17 cellular contexts compared by ENCODE assay signal in the genomic region with DNA sequence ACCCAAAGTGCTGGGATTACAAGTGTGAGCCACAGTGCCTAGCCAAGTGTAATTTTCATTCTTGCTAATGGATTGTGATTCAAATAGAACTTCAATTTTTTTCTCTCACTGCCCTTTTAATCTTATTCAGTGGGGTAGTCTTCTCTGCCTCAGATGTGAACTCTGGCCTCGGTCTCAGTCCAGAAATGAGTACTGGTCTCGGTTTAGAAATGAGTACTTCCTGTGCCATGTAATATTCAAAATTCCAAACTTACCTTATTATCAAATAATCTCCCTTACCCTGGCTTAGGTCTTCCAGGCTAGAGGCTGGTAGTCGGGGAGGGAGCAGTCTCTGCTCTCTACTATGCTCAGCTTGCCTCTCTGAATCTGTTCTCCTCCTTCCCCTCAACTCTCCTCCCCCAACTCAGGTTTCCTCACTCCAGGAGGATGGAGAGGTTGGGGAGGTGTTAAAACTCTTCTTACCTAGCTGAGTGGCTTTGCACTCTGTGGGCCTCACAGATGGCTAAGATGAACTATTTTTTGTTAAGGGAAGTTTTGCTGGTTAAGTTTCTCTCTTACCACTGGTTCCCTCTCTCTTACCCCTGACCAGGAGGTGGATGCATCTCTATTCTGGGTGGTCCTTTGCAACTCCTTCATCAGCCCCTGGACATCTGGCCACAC. TPM values are rescaled to one million over a fixed set of nuclear protein-coding genes. Genes with fewer than 3 reads are reported as not detected.
DNase-seq lines count a peak whose midpoint lies in the region; ATAC-seq, FAIRE-seq and TF ChIP-seq lines count a peak whose summit lies in the region.
"Had no signal": no experiment of that assay in that cellular context is flagged by ENCODE, and none has a peak within 500 bp of the region (broad histone marks: within the 10 kb centered on the region; RNA-seq: fewer than 3 reads in every experiment).

No MANE protein-coding gene starts in this region.

- H3K27me3 Mint-ChIP-seq in Calu3 (ENCODE audit: unreplicated experiment) (peaks cover 46% of the 10 kb centered on the region), WTC11 (ENCODE audit: low read depth) (peaks cover 4% of the 10 kb centered on the region)

- peaks cover 1% of the 10 kb centered on the region for H3K36me3 Mint-ChIP-seq in Calu3 (ENCODE audit: insufficient read depth, unreplicated experiment)
- H3K36me3 Mint-ChIP-seq in WTC11, result no peaks in the 10 kb centered on the region

- H3K9me3 ChIP-seq in testis, result no peaks in the 10 kb centered on the region
- H3K9me3 ChIP-seq: left lung had no signal

- BruUV-seq in Calu3 (replicated peaks; lab: Mats Ljungman, UMichigan), result no TSS peak

- CTCF ChIA-PET in Calu3 (lab: Charles Lee), result interaction anchor here (0.9 to 1.9 kb wide), 2 partner anchors 26 to 49 kb away, joined by 3 to 6 read pairs; no protein-coding TSS in a partner anchor
- CTCF ChIA-PET in WTC11 (lab: Charles Lee), result interaction anchor here (0.7 to 4.3 kb wide), 4 partner anchors 13 to 660 kb away, joined by 3 to 32 read pairs (median 4); partner anchors contain the start of gene IGSF9

- H3K27ac Mint-ChIP-seq in Calu3 (ENCODE audit: unreplicated experiment), result peak overlapping the region; percentile 19
- H3K27ac Mint-ChIP-seq in WTC11, result 0 out of 2 replicates have a peak overlapping the region, but pooled peaks have one; percentile 13
- H3K27ac Mint-ChIP-seq: nephron had no signal

- TF ChIP-seq CTCF in Calu3 (IDR thresholded peaks at IDR 0.05; ENCODE audit: unreplicated experiment) (no peak), WTC11 (IDR thresholded peaks at IDR 0.05) (no peak), testis (IDR thresholded peaks at IDR 0.05) (no peak)

- no peak for FAIRE-seq in RCC 7860 (lab: Jason Lieb, UNC)
- FAIRE-seq: TTC549 had no signal

- WGBS in testis, 2 donors, result 55 to 57% methylated on average over 3 of the region's 3 CpGs

- H3K4me1 Mint-ChIP-seq in Calu3 (ENCODE audit: low read depth, unreplicated experiment), result peaks cover 28% of the 10 kb centered on the region
- H3K4me1 Mint-ChIP-seq in WTC11, result no peaks in the 10 kb centered on the region; the same call in 1 of the 2 replicates

- H3K27me3 ChIP-seq in testis, result no peaks in the 10 kb centered on the region
- H3K27me3 ChIP-seq: left lung had no signal

- H3K9me3 Mint-ChIP-seq in Calu3 (ENCODE audit: low read depth, unreplicated experiment), result no peaks in the 10 kb centered on the region
- H3K9me3 Mint-ChIP-seq in WTC11, result no peaks in the 10 kb centered on the region
- H3K9me3 Mint-ChIP-seq: nephron had no signal

- no peak for DNase-seq in Calu3
- DNase-seq in WTC11 (ENCODE audit: low spot score), result no peak
- DNase-seq in testis, result no peak
- DNase-seq in inferior parietal cortex (ENCODE audit: extremely low spot score), result no peak
- DNase-seq in RCC 7860 (ENCODE audit: low spot score), result no peak
- DNase-seq: activated CD8-positive, alpha-beta memory T cell treated with anti-CD3 and anti-CD28 coated beads, Interleukin-2, amount 50 U/mL, for 4 hours; left lung; NCI-H1694; NCI-H774; SIG-M5 had no signal

- no peak for TF ChIP-seq POLR2A in testis (IDR thresholded peaks at IDR 0.05)

- intact Hi-C loops in Calu3 (cut with micrococcal nuclease; ENCODE audit: unreplicated experiment), result no loop called here
- intact Hi-C loops in testis (cut with DNase I; ENCODE audit: low total_unique reads), result no loop called here

- POLR2A ChIA-PET in WTC11 (lab: Charles Lee), result no interaction called here

- no peaks in the 10 kb centered on the region for H3K36me3 ChIP-seq in testis (ENCODE audit: low read depth, missing control alignments)
- H3K36me3 ChIP-seq: left lung had no signal

- no peak overlapping the region for H3K4me3 Mint-ChIP-seq in Calu3 (ENCODE audit: low read depth, unreplicated experiment)
- no peak overlapping the region for H3K4me3 Mint-ChIP-seq in WTC11
- H3K4me3 Mint-ChIP-seq: nephron had no signal

- ATAC-seq in GM19025 (IDR thresholded peaks at IDR 0.05; ENCODE audit: low read depth, unreplicated experiment) (peak; percentile 79), HG02973 (IDR thresholded peaks at IDR 0.05; ENCODE audit: unreplicated experiment) (peak; percentile 54), WTC11 (no peak), HG02840 (IDR thresholded peaks at IDR 0.05; ENCODE audit: low FRiP score, unreplicated experiment) (no peak)

- H3K27ac ChIP-seq in testis, result no peak overlapping the region
- H3K27ac ChIP-seq: left lung had no signal

- H3K4me3 ChIP-seq in testis, result no peak overlapping the region
- H3K4me3 ChIP-seq: left lung had no signal

- no peaks in the 10 kb centered on the region for H3K4me1 ChIP-seq in testis
- H3K4me1 ChIP-seq: left lung had no signal

TF ChIP-seq in WTC11, 78 proteins besides CTCF, POLR2A, EP300 and RAD21 (continues in another document):
- no peak for TF ChIP-seq JAZF1 (CRISPR knock-in tag; IDR thresholded peaks at IDR 0.05)
- no peak for TF ChIP-seq FOXK1 (CRISPR knock-in tag; IDR thresholded peaks at IDR 0.05)
- TF ChIP-seq, protein P1, sequence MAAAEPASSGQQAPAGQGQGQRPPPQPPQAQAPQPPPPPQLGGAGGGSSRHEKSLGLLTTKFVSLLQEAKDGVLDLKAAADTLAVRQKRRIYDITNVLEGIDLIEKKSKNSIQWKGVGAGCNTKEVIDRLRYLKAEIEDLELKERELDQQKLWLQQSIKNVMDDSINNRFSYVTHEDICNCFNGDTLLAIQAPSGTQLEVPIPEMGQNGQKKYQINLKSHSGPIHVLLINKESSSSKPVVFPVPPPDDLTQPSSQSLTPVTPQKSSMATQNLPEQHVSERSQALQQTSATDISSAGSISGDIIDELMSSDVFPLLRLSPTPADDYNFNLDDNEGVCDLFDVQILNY (CRISPR knock-in tag; IDR thresholded peaks at IDR 0.05), result no peak
- no peak for TF ChIP-seq SOX15 (CRISPR knock-in tag; IDR thresholded peaks at IDR 0.05)
- TF ChIP-seq TEAD4 (CRISPR knock-in tag; IDR thresholded peaks at IDR 0.05), result no peak
- TF ChIP-seq CREM (CRISPR knock-in tag; IDR thresholded peaks at IDR 0.05), result no peak
- TF ChIP-seq SMAD4 (CRISPR knock-in tag; IDR thresholded peaks at IDR 0.05), result no peak
- no peak for TF ChIP-seq KAT7 (CRISPR knock-in tag; IDR thresholded peaks at IDR 0.05; ENCODE audit: borderline replicate concordance)
- no peak for TF ChIP-seq IRF2 (CRISPR knock-in tag; IDR thresholded peaks at IDR 0.05; ENCODE audit: borderline replicate concordance, low read depth)
- no peak for TF ChIP-seq ZNF281 (CRISPR knock-in tag; IDR thresholded peaks at IDR 0.05)
- TF ChIP-seq EMX1 (CRISPR knock-in tag; IDR thresholded peaks at IDR 0.05), result no peak
- no peak for TF ChIP-seq ATF6 (CRISPR knock-in tag; IDR thresholded peaks at IDR 0.05)
- TF ChIP-seq ZNF396 (CRISPR knock-in tag; IDR thresholded peaks at IDR 0.05; ENCODE audit: borderline replicate concordance), result no peak
- no peak for TF ChIP-seq ZBTB21 (CRISPR knock-in tag; IDR thresholded peaks at IDR 0.05; ENCODE audit: borderline replicate concordance)
- TF ChIP-seq TP53 (CRISPR knock-in tag; IDR thresholded peaks at IDR 0.05), result no peak
- TF ChIP-seq RELA (CRISPR knock-in tag; IDR thresholded peaks at IDR 0.05; ENCODE audit: borderline replicate concordance), result no peak

RNA-seq across cellular contexts. Expression of gene SLAMF9, which starts 4.8 kb away (rescaled TPM):
- not detected in 2 replicates for total RNA-seq in Calu3 (2022)
- total RNA-seq in WTC11 (2021), result not detected in 3 replicates
- total RNA-seq in testis, result 1 to 10 TPM in 1 of 2 donors, not detected in 1; 2.0 TPM
- polyA plus RNA-seq in testis (ENCODE audit: insufficient read depth, low read depth, low replicate concordance), result 0.74 TPM
- total RNA-seq: chondrocyte, left lung, LHCN-M2 had no signal

RNA-seq across cellular contexts. Expression of gene IGSF9, which starts 13.4 kb away (rescaled TPM):
- total RNA-seq in Calu3 (2022) (7.5 and 7.6 TPM in 2 replicates), WTC11 (2021) (16.4 to 19.4 TPM (median 18.8 TPM) in 3 replicates), testis (10 to 100 TPM in 1 of 2 donors, 1 to 10 TPM in 1; 4.8 to 10.2 TPM)
- polyA plus RNA-seq in testis (ENCODE audit: insufficient read depth, low read depth, low replicate concordance), result 7.9 TPM
- total RNA-seq: chondrocyte, LHCN-M2 had no signal

RNA-seq across cellular contexts. Expression of gene TAGLN2, which starts 33.5 kb away (rescaled TPM):
- total RNA-seq in Calu3 (2022) (612 and 708 TPM in 2 replicates), WTC11 (2021) (66.9 to 75.3 TPM (median 73.3 TPM) in 3 replicates), testis (100 to 1,000 TPM; 204 to 389 TPM)
- 305 TPM for polyA plus RNA-seq in testis (ENCODE audit: insufficient read depth, low read depth, low replicate concordance)

RNA-seq across cellular contexts. Expression of gene CFAP45, which starts 58.9 kb away (rescaled TPM):
- total RNA-seq in Calu3 (2022), result 1.6 and 1.8 TPM in 2 replicates
- 0.27 to 0.48 TPM (median 0.48 TPM) in 3 replicates for total RNA-seq in WTC11 (2021)
- 10 to 100 TPM; 13.0 to 30.4 TPM for total RNA-seq in testis
- 59.6 TPM for polyA plus RNA-seq in testis (ENCODE audit: insufficient read depth, low read depth, low replicate concordance)

Comparison
In these comparisons a context has a peak if more than half of its experiments do, and no peak if none do; other contexts are left out.
1. ATAC-seq: peak in GM19025 (single experiment) and HG02973 (single experiment); none in WTC11 (single experiment) and HG02840 (single experiment).